In genomic region chr17:49353607-49354006, GRCh38 we compare ENCODE assay signal across 2 cellular contexts.
TF ChIP-seq lines count a peak whose summit lies in the region.

No MANE protein-coding gene starts in this region.

TF ChIP-seq in liver, 16 proteins besides CTCF, POLR2A, EP300 and RAD21:
- TF ChIP-seq SP1 (IDR thresholded peaks at IDR 0.05) (peak; percentile 29), YY1 (IDR thresholded peaks at IDR 0.05) (no peak), HNF4G (IDR thresholded peaks at IDR 0.05) (no peak), NR2F2 (IDR thresholded peaks at IDR 0.05) (no peak), MAX (IDR thresholded peaks at IDR 0.05) (no peak), REST (IDR thresholded peaks at IDR 0.05) (peak; percentile 15), JUND (IDR thresholded peaks at IDR 0.05) (no peak), FOXA1 (IDR thresholded peaks at IDR 0.05) (peak; percentile 11), RXRA (IDR thresholded peaks at IDR 0.05) (no peak), FOXA2 (IDR thresholded peaks at IDR 0.05) (peak; percentile 60), ATF3 (IDR thresholded peaks at IDR 0.05) (no peak), GABPA (IDR thresholded peaks at IDR 0.05 in 1 of 2, conservative IDR thresholded peaks at IDR 0.05 in 1 of 2) (no peak), EGR1 (IDR thresholded peaks at IDR 0.05; ENCODE audit: low read depth in 2 of 2) (peak in 1 of 2 donors; percentile 34), ZBTB33 (IDR thresholded peaks at IDR 0.05) (no peak), TAF1 (conservative IDR thresholded peaks at IDR 0.05) (no peak), HNF4A (conservative IDR thresholded peaks at IDR 0.05) (peak; percentile 34 to 42)

TF ChIP-seq in HepG2, 621 proteins besides CTCF, POLR2A, EP300 and RAD21:
- TF ChIP-seq REL (CRISPR knock-in tag; conservative IDR thresholded peaks at IDR 0.05) (no peak), GPN1 (CRISPR knock-in tag; IDR thresholded peaks at IDR 0.05; ENCODE audit: borderline replicate concordance) (no peak), ZFP36L2 (CRISPR knock-in tag; IDR thresholded peaks at IDR 0.05) (no peak), SRSF4 (IDR thresholded peaks at IDR 0.05; ENCODE audit: low read depth, low read length, poor library complexity, severe bottlenecking) (no peak), ZNF746 (CRISPR knock-in tag; IDR thresholded peaks at IDR 0.05) (no peak), ZNF34 (CRISPR knock-in tag; IDR thresholded peaks at IDR 0.05; ENCODE audit: borderline replicate concordance) (no peak), SRY (CRISPR knock-in tag; IDR thresholded peaks at IDR 0.05) (no peak), THRA (CRISPR knock-in tag; IDR thresholded peaks at IDR 0.05; ENCODE audit: borderline replicate concordance) (no peak), ZNF275 (CRISPR knock-in tag; IDR thresholded peaks at IDR 0.05; ENCODE audit: borderline replicate concordance) (no peak), ZGPAT (CRISPR knock-in tag; IDR thresholded peaks at IDR 0.05) (no peak), GPBP1L1 (CRISPR knock-in tag; IDR thresholded peaks at IDR 0.05) (no peak), ZNF205 (CRISPR knock-in tag; IDR thresholded peaks at IDR 0.05) (no peak), BATF2 (CRISPR knock-in tag; IDR thresholded peaks at IDR 0.05) (no peak), ZNF703 (CRISPR knock-in tag; IDR thresholded peaks at IDR 0.05; ENCODE audit: borderline replicate concordance) (no peak), DBP (CRISPR knock-in tag; IDR thresholded peaks at IDR 0.05; ENCODE audit: not compliant biosample characterization) (no peak)
